ENCODE assay signal across 9 cellular contexts in the genomic region with DNA sequence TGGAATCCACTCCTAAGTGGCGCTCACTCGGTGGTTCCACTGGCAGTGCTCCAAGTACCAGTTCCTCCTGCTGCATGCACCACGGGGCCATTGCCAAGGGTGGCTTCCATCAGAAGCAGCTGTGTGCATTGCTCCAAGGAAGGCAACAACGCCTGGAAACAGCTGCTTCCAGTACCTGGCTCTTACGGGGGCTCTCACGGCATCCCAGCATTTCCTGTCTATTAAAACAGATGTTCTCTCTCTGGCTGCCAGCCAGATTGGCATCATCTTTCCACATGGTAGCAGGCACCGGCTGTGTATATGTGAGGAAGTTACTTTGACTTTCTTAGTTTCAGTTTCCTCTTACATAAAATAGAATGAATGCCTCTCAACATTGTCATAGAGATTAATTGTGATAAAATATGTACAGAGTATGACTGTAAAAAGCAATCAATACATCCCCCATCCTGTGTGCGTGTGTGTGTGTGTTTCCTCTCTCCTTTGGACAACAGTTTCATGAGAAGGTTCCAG.
DNase-seq lines count a peak whose midpoint lies in the region; ATAC-seq and TF ChIP-seq lines count a peak whose summit lies in the region.
"Had no signal": no experiment of that assay in that cellular context is flagged by ENCODE, and none has a peak within 500 bp of the region (broad histone marks: within the 10 kb centered on the region; RNA-seq: fewer than 3 reads in every experiment).

No MANE protein-coding gene starts in this region.

- H3K4me1 ChIP-seq in stomach smooth muscle (ENCODE audit: control insufficient read depth, insufficient read depth, low read length) = peaks cover 2% of the 10 kb centered on the region

- no peak overlapping the region for H3K4me3 Mint-ChIP-seq in Calu3 (ENCODE audit: low read depth, unreplicated experiment)

- H3K27me3 Mint-ChIP-seq in Calu3 (ENCODE audit: unreplicated experiment) = peaks cover 25% of the 10 kb centered on the region

- H3K4me3 ChIP-seq in stomach smooth muscle (ENCODE audit: low read length in 2 of 2) = peak overlapping the region; percentile 22 to 35

- H3K27me3 ChIP-seq in stomach smooth muscle (ENCODE audit: control insufficient read depth in 1 of 2, insufficient read depth in 2 of 2, low read length in 2 of 2) = no peaks in the 10 kb centered on the region

- H3K27ac ChIP-seq in stomach smooth muscle (ENCODE audit: low read length) = no peak overlapping the region
- H3K27ac ChIP-seq: dorsolateral prefrontal cortex had no signal

- DNase-seq in Calu3 = peak; percentile 11
- DNase-seq in HT1080 (ENCODE audit: low read depth) = peak; percentile 47
- DNase-seq in RPMI8226 = peak; percentile 85
- DNase-seq in glomerular endothelial cell (ENCODE audit: extremely low read depth, low read depth, low spot score) = peak; percentile 96
- no peak for DNase-seq in 8988T
- no peak for DNase-seq in ureter (ENCODE audit: low spot score)

- ATAC-seq in GM19438 (IDR thresholded peaks at IDR 0.05; ENCODE audit: low read depth, unreplicated experiment) = peak; percentile 59

- BruUV-seq in Calu3 (replicated peaks; lab: Mats Ljungman, UMichigan) = no TSS peak

- intact Hi-C loops in Calu3 (cut with micrococcal nuclease; ENCODE audit: unreplicated experiment) = no loop called here

- H3K27ac Mint-ChIP-seq in Calu3 (ENCODE audit: unreplicated experiment) = no peak overlapping the region

- CTCF ChIA-PET in Calu3 (lab: Charles Lee) = no interaction called here

- H3K9me3 Mint-ChIP-seq in Calu3 (ENCODE audit: low read depth, unreplicated experiment) = no peaks in the 10 kb centered on the region

- TF ChIP-seq CTCF in Calu3 (IDR thresholded peaks at IDR 0.05; ENCODE audit: unreplicated experiment) = no peak

- no peak overlapping the region for H3K9ac ChIP-seq in stomach smooth muscle (ENCODE audit: low read length in 2 of 2)

- no peaks in the 10 kb centered on the region for H3K36me3 ChIP-seq in stomach smooth muscle (ENCODE audit: control insufficient read depth in 2 of 2, insufficient read depth in 2 of 2, low read length in 2 of 2)

- no peaks in the 10 kb centered on the region for H3K4me1 Mint-ChIP-seq in Calu3 (ENCODE audit: low read depth, unreplicated experiment)

- H3K36me3 Mint-ChIP-seq in Calu3 (ENCODE audit: insufficient read depth, unreplicated experiment) = no peaks in the 10 kb centered on the region

- H3K9me3 ChIP-seq in stomach smooth muscle (ENCODE audit: control insufficient read depth in 2 of 2, low read length in 2 of 2) = no peaks in the 10 kb centered on the region

Comparison
In these comparisons a context has a peak if more than half of its experiments do, and no peak if none do; other contexts are left out.
1. DNase-seq: peak in Calu3 (single experiment), HT1080 (single experiment), RPMI8226 (single experiment) and glomerular endothelial cell (single experiment); none in 8988T (single experiment) and ureter (single experiment).